In genomic region chr19:3334749-3335430, GRCh38 we compare ENCODE assay signal across 8 cellular contexts. TPM values are rescaled to one million over a fixed set of nuclear protein-coding genes. Genes with fewer than 3 reads are reported as not detected.
DNase-seq lines count a peak whose midpoint lies in the region; ATAC-seq, FAIRE-seq and TF ChIP-seq lines count a peak whose summit lies in the region.
"Not testable (repeated sequence)": the region's sequence is repeated elsewhere in the genome, so short reads cannot be mapped to it uniquely, and the experiment has no call there.

No MANE protein-coding gene starts in this region.

- CTCF ChIA-PET in A549 (lab: Yijun Ruan, JAX), result interaction anchor here (0.7 to 2.2 kb wide), 5 partner anchors 29 to 138 kb away, joined by 3 to 15 read pairs (median 4); no protein-coding TSS in a partner anchor
- CTCF ChIA-PET in Panc1 (lab: Charles Lee); K562 (lab: Yijun Ruan, JAX; ENCODE audit: low intra/inter-chr PET ratio): not testable (repeated sequence)
- CTCF ChIA-PET in HepG2 (lab: Yijun Ruan, JAX; ENCODE audit: low intra/inter-chr PET ratio, low total read pairs), result interaction anchor here (1.2 kb wide), 1 partner anchor 8 kb away, joined by 3 read pairs; no protein-coding TSS in a partner anchor

- H3K27ac Mint-ChIP-seq in neural progenitor cell, result not testable (repeated sequence)

- not testable (repeated sequence) for H3K9me1 ChIP-seq in K562 (ENCODE audit: control insufficient read depth, insufficient read depth, low read length)

- H3K27me3 Mint-ChIP-seq in neural progenitor cell (ENCODE audit: insufficient read depth, low read depth), result peaks cover 42% of the 10 kb centered on the region

- H3K4me1 Mint-ChIP-seq in neural progenitor cell, result not testable (repeated sequence)

- H3K4me2 ChIP-seq in A549 (peak overlapping the region; percentile 81), fibroblast of lung (ENCODE audit: extremely low read depth, insufficient read depth, low read length) (peak overlapping the region; percentile 80), HepG2 (ENCODE audit: low read depth, low read length) (peak overlapping the region; percentile 57; the same call in 1 of the 2 replicates)
- H3K4me2 ChIP-seq in K562 (ENCODE audit: insufficient read depth, low read length); neural progenitor cell: not testable (repeated sequence)

- not testable (repeated sequence) for H3K4me3 ChIP-seq in A549; Panc1 (ENCODE audit: low read depth in 2 of 2, low read length in 2 of 2); K562; fibroblast of lung (replicated peaks in 1 of 4; ENCODE audit: control extremely low read depth in 1 of 4, insufficient read depth in 1 of 4, low read depth in 3 of 4, low read length in 4 of 4); neural progenitor cell; upper lobe of right lung
- H3K4me3 ChIP-seq in HepG2 (replicated peaks in 1 of 3; ENCODE audit: insufficient read depth in 1 of 3, low read depth in 2 of 3, low read length in 3 of 3), result peak overlapping the region in 1 of 3 experiments; percentile 30; a peak in 1 of 6 replicates
- H3K4me3 ChIP-seq in skeletal muscle tissue (ENCODE audit: low read length in 3 of 3), result peak overlapping the region in 1 of 3 donors; percentile 22

- not testable (repeated sequence) for BruUV-seq in Panc1 (replicated peaks; lab: Mats Ljungman, UMichigan); K562 (replicated peaks; lab: Mats Ljungman, UMichigan); HepG2 (replicated peaks; lab: Mats Ljungman, UMichigan)

- TF ChIP-seq RAD21 in A549 (conservative IDR thresholded peaks at IDR 0.05 in 1 of 2, IDR thresholded peaks at IDR 0.05 in 1 of 2); K562 (CRISPR knock-in tag; conservative IDR thresholded peaks at IDR 0.05 in 1 of 2, IDR thresholded peaks at IDR 0.05 in 1 of 2); HepG2 (CRISPR knock-in tag; IDR thresholded peaks at IDR 0.05): not testable (repeated sequence)

- H3K9ac ChIP-seq in K562 (ENCODE audit: insufficient read depth in 1 of 2, low read depth in 2 of 2, low read length in 2 of 2) (peak overlapping the region in 1 of 2 experiments; percentile 58; a peak in 1 of 4 replicates), HepG2 (ENCODE audit: insufficient read depth, low read depth, low read length) (peak overlapping the region; percentile 46; the same call in 1 of the 2 replicates)
- H3K9ac ChIP-seq in fibroblast of lung (ENCODE audit: insufficient read depth, low read length); neural progenitor cell; skeletal muscle tissue (ENCODE audit: low read depth in 1 of 3, low read length in 3 of 3): not testable (repeated sequence)

- not testable (repeated sequence) for H3K9me3 ChIP-seq in A549; Panc1 (ENCODE audit: control insufficient read depth, insufficient read depth, low read depth, low read length); K562 (replicated peaks; ENCODE audit: control insufficient read depth, insufficient read depth, low read depth, low read length); fibroblast of lung (ENCODE audit: control insufficient read depth, insufficient read depth, low read depth, low read length); HepG2 (ENCODE audit: low read length); neural progenitor cell (ENCODE audit: low read depth); skeletal muscle tissue (ENCODE audit: control insufficient read depth in 3 of 3, low read length in 3 of 3); upper lobe of right lung

- H2AFZ ChIP-seq in K562 (ENCODE audit: low read depth, low read length); fibroblast of lung (ENCODE audit: low read length); HepG2 (ENCODE audit: low read length); neural progenitor cell (replicated peaks): not testable (repeated sequence)

- H4K20me1 ChIP-seq in K562 (replicated peaks; ENCODE audit: control insufficient read depth, insufficient read depth, low read length); fibroblast of lung (ENCODE audit: control insufficient read depth, extremely low read depth, insufficient read depth, low read length); HepG2 (ENCODE audit: insufficient read depth, low read length); neural progenitor cell (ENCODE audit: low read depth): not testable (repeated sequence)

- H3K27ac ChIP-seq in A549 (peak overlapping the region; percentile 85 to 94), Panc1 (ENCODE audit: low read length) (peak overlapping the region; percentile 92), skeletal muscle tissue (ENCODE audit: low read depth, low read length) (peak overlapping the region; percentile 94), upper lobe of right lung (peak overlapping the region; percentile 98)
- not testable (repeated sequence) for H3K27ac ChIP-seq in K562 (ENCODE audit: extremely low read depth, low read depth, low read length); fibroblast of lung (ENCODE audit: insufficient read depth, low read length); HepG2 (ENCODE audit: extremely low read length, insufficient read depth, low read length); neural progenitor cell

- TF ChIP-seq EP300 in A549 (IDR thresholded peaks at IDR 0.05); K562 (IDR thresholded peaks at IDR 0.05; ENCODE audit: low read length); HepG2 (IDR thresholded peaks at IDR 0.05; ENCODE audit: low read depth in 2 of 2, low read length in 2 of 2); HepG2 (CRISPR knock-in tag; IDR thresholded peaks at IDR 0.05; ENCODE audit: borderline replicate concordance): not testable (repeated sequence)

- not testable (repeated sequence) for H3K79me2 ChIP-seq in K562 (ENCODE audit: control insufficient read depth, insufficient read depth, low read length); fibroblast of lung (ENCODE audit: control insufficient read depth, insufficient read depth, low read length); HepG2 (ENCODE audit: insufficient read depth, low read length); neural progenitor cell (ENCODE audit: low read depth)

- in situ Hi-C loops in Panc1 (cut with HindIII; ENCODE audit: low pct_unique_long_range_greater_than_20kb, low sequenced_read_pairs); K562 (cut with MboI): not testable (repeated sequence)
- in situ Hi-C loops in HepG2 (cut with HindIII; ENCODE audit: extremely low pct_ligation_motif_present, low pct_unique_long_range_greater_than_20kb), result loop anchor here (5.0 kb wide), 1 partner anchor 97 kb away; no protein-coding TSS in a partner anchor

- not testable (repeated sequence) for H3K36me3 Mint-ChIP-seq in neural progenitor cell

- DNase-seq in A549 (ENCODE audit: low read depth in 1 of 2, low spot score in 1 of 2); Panc1 (ENCODE audit: low read depth, low spot score); K562 (ENCODE audit: extremely low read depth in 1 of 4, low spot score in 3 of 4); fibroblast of lung (ENCODE audit: low read depth in 2 of 2); HepG2 (ENCODE audit: low spot score); neural progenitor cell (ENCODE audit: low spot score); upper lobe of right lung: not testable (repeated sequence)

- not testable (repeated sequence) for H3F3A ChIP-seq in neural progenitor cell (ENCODE audit: low read depth)

- WGBS in A549 (ENCODE audit: missing lambda C conversion rate), result 77% methylated on average over 7 of the region's 8 CpGs
- 7% methylated on average over 8 of the region's 8 CpGs for WGBS in K562 (ENCODE audit: insufficient coverage, low coverage, missing lambda C conversion rate)
- 16% methylated on average over 7 of the region's 8 CpGs for WGBS in HepG2 (ENCODE audit: low lambda C conversion rate)

- H3K36me3 ChIP-seq in Panc1 (ENCODE audit: control insufficient read depth, insufficient read depth, low read length); K562 (ENCODE audit: control insufficient read depth, insufficient read depth, low read length); fibroblast of lung (ENCODE audit: control insufficient read depth, insufficient read depth, low read length); HepG2 (replicated peaks in 1 of 2; ENCODE audit: control insufficient read depth in 1 of 2, insufficient read depth in 2 of 2, low read length in 2 of 2); neural progenitor cell; skeletal muscle tissue (ENCODE audit: control insufficient read depth in 3 of 3, insufficient read depth in 3 of 3, low read length in 3 of 3); upper lobe of right lung: not testable (repeated sequence)

- ATAC-seq in A549, result peak; percentile 4 to 33; a peak in 2 of 6 replicates
- peak; percentile 2; the same call in 1 of the 2 replicates for ATAC-seq in Panc1
- ATAC-seq in K562, upper lobe of right lung: not testable (repeated sequence)
- peak; percentile 20 for ATAC-seq in HepG2

- intact Hi-C loops in Panc1 (cut with micrococcal nuclease; ENCODE audit: unreplicated experiment); K562 (cut with micrococcal nuclease); HepG2 (cut with micrococcal nuclease; ENCODE audit: unreplicated experiment); upper lobe of right lung (cut with DNase I): not testable (repeated sequence)

- not testable (repeated sequence) for FAIRE-seq in A549 (lab: Jason Lieb, UNC); K562 (lab: Jason Lieb, UNC); HepG2 (lab: Jason Lieb, UNC)

- peak overlapping the region; percentile 6 for H3K4me3 Mint-ChIP-seq in neural progenitor cell

- POLR2A ChIA-PET in A549 (lab: Yijun Ruan, JAX); Panc1 (lab: Charles Lee); HepG2 (lab: Yijun Ruan, JAX): not testable (repeated sequence)
- POLR2A ChIA-PET in K562 (lab: Yijun Ruan, JAX), result interaction anchor here (0.6 kb wide), 1 partner anchor 274 kb away, joined by 3 read pairs; no protein-coding TSS in a partner anchor

- not testable (repeated sequence) for TF ChIP-seq CTCF in A549 (IDR thresholded peaks at IDR 0.05); Panc1 (IDR thresholded peaks at IDR 0.05); K562 (IDR thresholded peaks at IDR 0.05 in 2 of 3, conservative IDR thresholded peaks at IDR 0.05 in 1 of 3; ENCODE audit: insufficient read depth in 2 of 3, low read depth in 1 of 3, low read length in 3 of 3); fibroblast of lung (conservative IDR thresholded peaks at IDR 0.05 in 1 of 2, IDR thresholded peaks at IDR 0.05 in 1 of 2; ENCODE audit: low read depth in 1 of 2, low read length in 2 of 2); HepG2 (CRISPR knock-in tag; IDR thresholded peaks at IDR 0.05); neural progenitor cell (IDR thresholded peaks at IDR 0.05); upper lobe of right lung (IDR thresholded peaks at IDR 0.05)

- TF ChIP-seq POLR2A in A549 (IDR thresholded peaks at IDR 0.05; ENCODE audit: low read length); K562 (conservative IDR thresholded peaks at IDR 0.05); HepG2 (IDR thresholded peaks at IDR 0.05; ENCODE audit: insufficient read depth in 1 of 2, low read depth in 2 of 2, low read length in 2 of 2): not testable (repeated sequence)

- not testable (repeated sequence) for H3K27me3 ChIP-seq in Panc1 (ENCODE audit: control insufficient read depth, insufficient read depth, low read length); fibroblast of lung (ENCODE audit: control insufficient read depth, insufficient read depth, low read length); HepG2 (ENCODE audit: control insufficient read depth in 1 of 2, insufficient read depth in 2 of 2, low read length in 2 of 2); skeletal muscle tissue (ENCODE audit: control insufficient read depth in 3 of 3, insufficient read depth in 3 of 3, low read length in 3 of 3); upper lobe of right lung
- H3K27me3 ChIP-seq in K562 (ENCODE audit: control insufficient read depth in 2 of 2, insufficient read depth in 2 of 2, low read length in 2 of 2) (peaks cover 4 to 25% of the 10 kb centered on the region in 2 experiments), neural progenitor cell (peaks cover 77% of the 10 kb centered on the region)

- peaks cover 45% of the 10 kb centered on the region for H3K4me1 ChIP-seq in A549
- H3K4me1 ChIP-seq in Panc1 (ENCODE audit: control insufficient read depth, insufficient read depth, low read length), result peaks cover 38% of the 10 kb centered on the region
- peaks cover 0 to 10% of the 10 kb centered on the region in 2 experiments; a peak in 2 of 5 replicates for H3K4me1 ChIP-seq in K562 (replicated peaks in 1 of 2; ENCODE audit: control insufficient read depth in 2 of 2, insufficient read depth in 2 of 2, low read length in 2 of 2)
- peaks cover 26% of the 10 kb centered on the region for H3K4me1 ChIP-seq in fibroblast of lung (ENCODE audit: control insufficient read depth, extremely low read depth, insufficient read depth, low read length)
- H3K4me1 ChIP-seq in HepG2 (ENCODE audit: insufficient read depth, low read length), result peaks cover 38% of the 10 kb centered on the region
- H3K4me1 ChIP-seq in neural progenitor cell, result not testable (repeated sequence)
- H3K4me1 ChIP-seq in skeletal muscle tissue (ENCODE audit: control insufficient read depth in 3 of 3, insufficient read depth in 3 of 3, low read length in 3 of 3), result peaks cover 26 to 37% (median 32%) of the 10 kb centered on the region in 3 donors
- peaks cover 40% of the 10 kb centered on the region for H3K4me1 ChIP-seq in upper lobe of right lung

- not testable (repeated sequence) for H3K9me3 Mint-ChIP-seq in neural progenitor cell

RNA-seq across cellular contexts. Expression of gene NFIC, which starts 31.5 kb away (rescaled TPM):
- polyA plus RNA-seq in A549 (2011; rRNA removed) (2.6 and 4.7 TPM in 2 replicates), A549 (2017; fragmentation: RNase III; extraction: RNeasy Plus Mini Kit Qiagen cat#74134 plus additional on column Dnase treatment) (34.6 to 36.4 TPM (median 34.9 TPM) in 3 replicates), K562 (2011; rRNA removed) (2.0 and 2.9 TPM in 2 replicates), K562 (2014; fragmentation: Illumina TruSeq; extraction: Trizol) (17.2 and 26.2 TPM in 2 replicates), K562 (2014; fragmentation: Nextera tagmentation; extraction: Ambion mirVana) (under 1 TPM; 0.71 to 0.99 TPM), K562 (2014; rRNA removed) (14.1 and 15.9 TPM in 2 replicates), fibroblast of lung (7.9 and 16.6 TPM in 2 replicates), HepG2 (2011; rRNA removed) (1.3 and 1.6 TPM in 2 replicates)
- polyA plus RNA-seq in A549 (2012; cell fraction: cytosol; rRNA removed), result 8.9 and 14.2 TPM in 2 replicates
- 20.1 and 22.9 TPM in 2 replicates for polyA plus RNA-seq in A549 (2012; cell fraction: nucleus; rRNA removed)
- polyA minus RNA-seq in A549 (2011; rRNA and poly(A)+ RNA removed), result 10.5 and 14.6 TPM in 2 replicates
- total RNA-seq in Panc1 (2021; ENCODE audit: unreplicated experiment) (120 TPM), K562 (2014; rRNA removed) (14.1 and 15.7 TPM in 2 replicates), K562 (2014; rRNA removed; fragmentation: Illumina TruSeq; extraction: Trizol) (3.0 and 3.7 TPM in 2 replicates), K562 (2015; rRNA removed; fragmentation: Illumina TruSeq; extraction: Trizol) (6.9 and 8.4 TPM in 2 replicates), K562 (2021) (57.3 and 62.1 TPM in 2 replicates), fibroblast of lung (34.9 and 66.4 TPM in 2 replicates), HepG2 (2016; rRNA removed; fragmentation: Illumina TruSeq; extraction: Trizol) (2.5 and 2.9 TPM in 2 replicates), neural progenitor cell (ENCODE audit: low replicate concordance) (1.1 and 1.3 TPM in 2 replicates), skeletal muscle tissue (8.4 TPM), upper lobe of right lung (150 TPM)
- polyA plus RNA-seq in Panc1 (2012; ENCODE audit: insufficient read length), result 56.0 TPM
- 66.4 and 156 TPM in 2 replicates for total RNA-seq in K562 (2011; cell fraction: chromatin; rRNA removed; ENCODE audit: low replicate concordance)
- 56.2 and 56.5 TPM in 2 replicates for total RNA-seq in K562 (2011; cell fraction: nucleolus; rRNA removed)
- total RNA-seq in K562 (2011; cell fraction: nucleoplasm; rRNA removed), result 46.9 and 54.0 TPM in 2 replicates
- polyA plus RNA-seq in K562 (2011; cell fraction: cytosol; rRNA removed), result 1.8 and 2.6 TPM in 2 replicates
- polyA plus RNA-seq in K562 (2011; cell fraction: nucleus; rRNA removed), result 13.2 and 19.2 TPM in 2 replicates
- polyA plus RNA-seq in K562 (2012), result 20.3 and 20.4 TPM in 2 replicates
- 4.0 and 4.7 TPM in 2 replicates for polyA minus RNA-seq in K562 (2011; rRNA and poly(A)+ RNA removed)
- polyA minus RNA-seq in K562 (2011; cell fraction: cytosol; rRNA and poly(A)+ RNA removed), result 14.5 and 19.9 TPM in 2 replicates
- 16.6 and 19.5 TPM in 2 replicates for polyA minus RNA-seq in K562 (2011; cell fraction: nucleus; rRNA and poly(A)+ RNA removed)
- 89.7 and 117 TPM in 2 replicates for polyA plus RNA-seq in fibroblast of lung (2012)
- polyA minus RNA-seq in fibroblast of lung (ENCODE audit: low replicate concordance), result 101 and 159 TPM in 2 replicates
- 2.9 and 3.0 TPM in 2 replicates for total RNA-seq in HepG2 (2016; cell fraction: cytosol; rRNA removed; fragmentation: Illumina TruSeq; extraction: Trizol; ENCODE audit: low read depth)
- total RNA-seq in HepG2 (2016; cell fraction: insoluble cytoplasmic fraction; rRNA removed; fragmentation: Illumina TruSeq; extraction: Trizol), result 3.0 and 3.2 TPM in 2 replicates
- total RNA-seq in HepG2 (2016; cell fraction: membrane; rRNA removed; fragmentation: Illumina TruSeq; extraction: Trizol), result 2.5 and 2.9 TPM in 2 replicates
- 3.8 and 5.6 TPM in 2 replicates for total RNA-seq in HepG2 (2016; cell fraction: nucleus; rRNA removed; fragmentation: Illumina TruSeq; extraction: Trizol)
- polyA plus RNA-seq in HepG2 (2011; cell fraction: cytosol; rRNA removed), result 0.71 and 0.79 TPM in 2 replicates
- polyA plus RNA-seq in HepG2 (2011; cell fraction: nucleus; rRNA removed), result 5.1 and 8.1 TPM in 2 replicates
- 5.9 and 8.4 TPM in 2 replicates for polyA plus RNA-seq in HepG2 (2012)
- polyA plus RNA-seq in HepG2 (2016; cell fraction: cytosol; fragmentation: Illumina TruSeq; extraction: Trizol; ENCODE audit: low read depth), result 1.1 and 1.4 TPM in 2 replicates
- 8.2 and 9.6 TPM in 2 replicates for polyA plus RNA-seq in HepG2 (2016; cell fraction: insoluble cytoplasmic fraction; fragmentation: Illumina TruSeq; extraction: Trizol; ENCODE audit: low read depth)
- 4.6 and 4.8 TPM in 2 replicates for polyA plus RNA-seq in HepG2 (2016; cell fraction: membrane; fragmentation: Illumina TruSeq; extraction: Trizol; ENCODE audit: low read depth)
- 7.4 and 9.8 TPM in 2 replicates for polyA plus RNA-seq in HepG2 (2016; cell fraction: nucleus; fragmentation: Illumina TruSeq; extraction: Trizol; ENCODE audit: insufficient read depth, low read depth)
- 5.3 and 16.7 TPM in 2 replicates for polyA minus RNA-seq in HepG2 (2011; rRNA and poly(A)+ RNA removed; ENCODE audit: low replicate concordance)
- polyA minus RNA-seq in HepG2 (2011; cell fraction: cytosol; rRNA and poly(A)+ RNA removed), result 5.2 and 5.4 TPM in 2 replicates
- polyA minus RNA-seq in HepG2 (2011; cell fraction: nucleus; rRNA and poly(A)+ RNA removed), result 5.1 and 5.3 TPM in 2 replicates
